7 cellular contexts compared by ENCODE assay signal in genomic region chr3:4633078-4634004, GRCh38.
DNase-seq lines count a peak whose midpoint lies in the region; ATAC-seq, FAIRE-seq and TF ChIP-seq lines count a peak whose summit lies in the region.

No MANE protein-coding gene starts in this region.

- TF ChIP-seq CTCF in lung (IDR thresholded peaks at IDR 0.05; ENCODE audit: control extremely low read depth, extremely low read depth), result peak; percentile 78

- H3K27ac ChIP-seq in lung (ENCODE audit: low read depth in 1 of 2, low read length in 1 of 2), result no peak overlapping the region

- H3K4me1 ChIP-seq in lung (ENCODE audit: control insufficient read depth in 2 of 2, insufficient read depth in 2 of 2, low read length in 2 of 2), result no peaks in the 10 kb centered on the region

- peak; percentile 70 for ATAC-seq in GM21367 (IDR thresholded peaks at IDR 0.05; ENCODE audit: unreplicated experiment)
- ATAC-seq in lung (ENCODE audit: insufficient read depth, low FRiP score), result peak; percentile 73
- no peak for ATAC-seq in HG02970 (IDR thresholded peaks at IDR 0.05; ENCODE audit: low FRiP score, unreplicated experiment)

- DNase-seq in RKO (ENCODE audit: low spot score), result peak; percentile 70
- DNase-seq in dermis microvascular lymphatic vessel endothelial cell (ENCODE audit: low read depth in 2 of 2), result peak; percentile 59 to 70
- no peak for DNase-seq in lung (ENCODE audit: low spot score)

- no peaks in the 10 kb centered on the region for H3K9me3 ChIP-seq in lung (ENCODE audit: control insufficient read depth in 2 of 2, insufficient read depth in 1 of 2, low read length in 1 of 2)

- H3K4me3 ChIP-seq in lung, result no peak overlapping the region

- H3K27me3 ChIP-seq in lung (ENCODE audit: control insufficient read depth, insufficient read depth), result no peaks in the 10 kb centered on the region

- FAIRE-seq in G401.6 (lab: Jason Lieb, UNC), result peak; percentile 78

- TF ChIP-seq EP300 in Ishikawa (IDR thresholded peaks at IDR 0.05; ENCODE audit: borderline replicate concordance), result no peak

- peak; percentile 67 for TF ChIP-seq RAD21 in Ishikawa (IDR thresholded peaks at IDR 0.05; ENCODE audit: low read depth)

- 69 to 80% methylated on average over 10 of the region's 10 CpGs for WGBS in lung, 2 donors

- no peaks in the 10 kb centered on the region for H3K36me3 ChIP-seq in lung (ENCODE audit: control insufficient read depth in 2 of 2, insufficient read depth in 2 of 2, low read length in 2 of 2)

TF ChIP-seq in Ishikawa, 13 proteins besides CTCF, POLR2A, EP300 and RAD21:
- TF ChIP-seq CEBPB (IDR thresholded peaks at IDR 0.05) (no peak), FOXM1 (IDR thresholded peaks at IDR 0.05; ENCODE audit: borderline replicate concordance, low read depth) (no peak), CREB1 (IDR thresholded peaks at IDR 0.05; ENCODE audit: low read depth) (no peak), TAF1 (IDR thresholded peaks at IDR 0.05; ENCODE audit: low read depth) (no peak), NFIC (IDR thresholded peaks at IDR 0.05) (no peak), TEAD4 (IDR thresholded peaks at IDR 0.05) (no peak), YY1 (IDR thresholded peaks at IDR 0.05; ENCODE audit: low read depth) (no peak), ZBTB7A (IDR thresholded peaks at IDR 0.05; ENCODE audit: low read depth) (no peak), USF1 (IDR thresholded peaks at IDR 0.05) (no peak), EGR1 (IDR thresholded peaks at IDR 0.05) (no peak), TCF12 (IDR thresholded peaks at IDR 0.05; ENCODE audit: low read depth) (no peak)
- TF ChIP-seq, protein P1, sequence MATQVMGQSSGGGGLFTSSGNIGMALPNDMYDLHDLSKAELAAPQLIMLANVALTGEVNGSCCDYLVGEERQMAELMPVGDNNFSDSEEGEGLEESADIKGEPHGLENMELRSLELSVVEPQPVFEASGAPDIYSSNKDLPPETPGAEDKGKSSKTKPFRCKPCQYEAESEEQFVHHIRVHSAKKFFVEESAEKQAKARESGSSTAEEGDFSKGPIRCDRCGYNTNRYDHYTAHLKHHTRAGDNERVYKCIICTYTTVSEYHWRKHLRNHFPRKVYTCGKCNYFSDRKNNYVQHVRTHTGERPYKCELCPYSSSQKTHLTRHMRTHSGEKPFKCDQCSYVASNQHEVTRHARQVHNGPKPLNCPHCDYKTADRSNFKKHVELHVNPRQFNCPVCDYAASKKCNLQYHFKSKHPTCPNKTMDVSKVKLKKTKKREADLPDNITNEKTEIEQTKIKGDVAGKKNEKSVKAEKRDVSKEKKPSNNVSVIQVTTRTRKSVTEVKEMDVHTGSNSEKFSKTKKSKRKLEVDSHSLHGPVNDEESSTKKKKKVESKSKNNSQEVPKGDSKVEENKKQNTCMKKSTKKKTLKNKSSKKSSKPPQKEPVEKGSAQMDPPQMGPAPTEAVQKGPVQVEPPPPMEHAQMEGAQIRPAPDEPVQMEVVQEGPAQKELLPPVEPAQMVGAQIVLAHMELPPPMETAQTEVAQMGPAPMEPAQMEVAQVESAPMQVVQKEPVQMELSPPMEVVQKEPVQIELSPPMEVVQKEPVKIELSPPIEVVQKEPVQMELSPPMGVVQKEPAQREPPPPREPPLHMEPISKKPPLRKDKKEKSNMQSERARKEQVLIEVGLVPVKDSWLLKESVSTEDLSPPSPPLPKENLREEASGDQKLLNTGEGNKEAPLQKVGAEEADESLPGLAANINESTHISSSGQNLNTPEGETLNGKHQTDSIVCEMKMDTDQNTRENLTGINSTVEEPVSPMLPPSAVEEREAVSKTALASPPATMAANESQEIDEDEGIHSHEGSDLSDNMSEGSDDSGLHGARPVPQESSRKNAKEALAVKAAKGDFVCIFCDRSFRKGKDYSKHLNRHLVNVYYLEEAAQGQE (IDR thresholded peaks at IDR 0.05; ENCODE audit: low read depth), result no peak
- TF ChIP-seq, protein P2, sequence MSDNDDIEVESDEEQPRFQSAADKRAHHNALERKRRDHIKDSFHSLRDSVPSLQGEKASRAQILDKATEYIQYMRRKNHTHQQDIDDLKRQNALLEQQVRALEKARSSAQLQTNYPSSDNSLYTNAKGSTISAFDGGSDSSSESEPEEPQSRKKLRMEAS (IDR thresholded peaks at IDR 0.05), result no peak
